In genomic region chr5:33994845-33995244, GRCh38 we compare ENCODE assay signal across 11 cellular contexts. TPM values are rescaled to one million over a fixed set of nuclear protein-coding genes. Genes with fewer than 3 reads are reported as not detected.
DNase-seq lines count a peak whose midpoint lies in the region; ATAC-seq and TF ChIP-seq lines count a peak whose summit lies in the region.
"Had no signal": no experiment of that assay in that cellular context is flagged by ENCODE, and none has a peak within 500 bp of the region (broad histone marks: within the 10 kb centered on the region; RNA-seq: fewer than 3 reads in every experiment).

No MANE protein-coding gene starts in this region.

- H3K27me3 Mint-ChIP-seq in activated T-helper 17 cell treated with anti-CD3 and anti-CD28 coated beads, Interleukin-2, amount 50 U/mL, for 72 hours: no peaks in the 10 kb centered on the region
- H3K27me3 Mint-ChIP-seq: T-cell had no signal

- DNase-seq in EL (peak; percentile 58), hepatic stellate cell (ENCODE audit: low spot score) (peak; percentile 52), NCI-H1694 treated with DMSO at 0.1 percent for 48 hours (lab: John Stamatoyannopoulos, UW) (no peak), MV-4-11 (lab: John Stamatoyannopoulos, UW) (no peak), iPS-NIHi11 (ENCODE audit: low spot score) (no peak), esophagus squamous epithelium (lab: John Stamatoyannopoulos, UW) (no peak)
- DNase-seq: T-cell, upper lobe of right lung had no signal

- H3K36me3 Mint-ChIP-seq in activated T-helper 17 cell treated with anti-CD3 and anti-CD28 coated beads, Interleukin-2, amount 50 U/mL, for 72 hours (ENCODE audit: low read depth): peaks cover 40% of the 10 kb centered on the region

- no peaks in the 10 kb centered on the region for H3K9me3 Mint-ChIP-seq in activated T-helper 17 cell treated with anti-CD3 and anti-CD28 coated beads, Interleukin-2, amount 50 U/mL, for 72 hours
- H3K9me3 Mint-ChIP-seq: T-cell had no signal

- peaks cover 4% of the 10 kb centered on the region for H3K4me1 Mint-ChIP-seq in activated T-helper 17 cell treated with anti-CD3 and anti-CD28 coated beads, Interleukin-2, amount 50 U/mL, for 72 hours

- no peak overlapping the region for H3K27ac Mint-ChIP-seq in activated T-helper 17 cell treated with anti-CD3 and anti-CD28 coated beads, Interleukin-2, amount 50 U/mL, for 72 hours
- H3K27ac Mint-ChIP-seq: T-cell had no signal

- no peak overlapping the region for H3K4me3 ChIP-seq in esophagus squamous epithelium
- H3K4me3 ChIP-seq: upper lobe of right lung had no signal

- no peak for TF ChIP-seq POLR2A in esophagus squamous epithelium (IDR thresholded peaks at IDR 0.05)

- no peak for TF ChIP-seq CTCF in esophagus squamous epithelium (IDR thresholded peaks at IDR 0.05)

- peak; percentile 45 for ATAC-seq in HG03097 (IDR thresholded peaks at IDR 0.05; ENCODE audit: low FRiP score, unreplicated experiment)
- ATAC-seq in activated T-helper 17 cell treated with anti-CD3 and anti-CD28 coated beads, Interleukin-2, amount 50 U/mL, for 72 hours (replicated peaks): peak; percentile 83
- ATAC-seq: T-cell, upper lobe of right lung had no signal

- H3K4me3 Mint-ChIP-seq in activated T-helper 17 cell treated with anti-CD3 and anti-CD28 coated beads, Interleukin-2, amount 50 U/mL, for 72 hours: no peak overlapping the region
- H3K4me3 Mint-ChIP-seq: T-cell had no signal

- intact Hi-C loops in esophagus squamous epithelium (cut with DNase I): no loop called here

- no peaks in the 10 kb centered on the region for H3K27me3 ChIP-seq in esophagus squamous epithelium
- H3K27me3 ChIP-seq: upper lobe of right lung had no signal

- no peak overlapping the region for H3K27ac ChIP-seq in esophagus squamous epithelium
- H3K27ac ChIP-seq: upper lobe of right lung had no signal

- H3K9me3 ChIP-seq in esophagus squamous epithelium: no peaks in the 10 kb centered on the region
- H3K9me3 ChIP-seq: upper lobe of right lung had no signal

- WGBS in esophagus squamous epithelium, 2 donors: 31 to 42% methylated on average over 1 of the region's 1 CpG

- peaks cover 0 to 69% (median 0%) of the 10 kb centered on the region in 3 donors for H3K36me3 ChIP-seq in esophagus squamous epithelium

- H3K4me1 ChIP-seq in esophagus squamous epithelium: peaks cover 0 to 5% (median 0%) of the 10 kb centered on the region in 3 donors

RNA-seq across cellular contexts. Expression of gene SLC45A2, which starts 10.4 kb away (rescaled TPM):
- total RNA-seq in activated T-helper 17 cell treated with anti-CD3 and anti-CD28 coated beads, Interleukin-2, amount 50 U/mL, for 72 hours: not detected
- total RNA-seq in esophagus squamous epithelium: under 1 TPM in 1 of 4 donors, not detected in 3; 0.19 TPM
- total RNA-seq: osteocyte, upper lobe of right lung had no signal

RNA-seq across cellular contexts. Expression of gene AMACR, which starts 13.0 kb away (rescaled TPM):
- total RNA-seq in activated T-helper 17 cell treated with anti-CD3 and anti-CD28 coated beads, Interleukin-2, amount 50 U/mL, for 72 hours: 1 to 10 TPM; 5.4 to 6.6 TPM
- 10 to 100 TPM in 3 of 4 donors, 1 to 10 TPM in 1; 5.4 to 21.5 (median 15.5) TPM for total RNA-seq in esophagus squamous epithelium

RNA-seq across cellular contexts. Expression of gene C1QTNF3, which starts 48.2 kb away (rescaled TPM):
- 1 to 10 TPM; 2.7 to 5.4 TPM for total RNA-seq in activated T-helper 17 cell treated with anti-CD3 and anti-CD28 coated beads, Interleukin-2, amount 50 U/mL, for 72 hours
- total RNA-seq in esophagus squamous epithelium: 1 to 10 TPM in 3 of 4 donors, under 1 TPM in 1; 0.53 to 5.1 (median 1.6) TPM

RNA-seq across cellular contexts. Expression of gene RXFP3, which starts 58.7 kb away (rescaled TPM):
- total RNA-seq in activated T-helper 17 cell treated with anti-CD3 and anti-CD28 coated beads, Interleukin-2, amount 50 U/mL, for 72 hours: not detected
- not detected for total RNA-seq in esophagus squamous epithelium
- total RNA-seq: osteocyte, T-cell, upper lobe of right lung had no signal

Comparison
In these comparisons a context has a peak if more than half of its experiments do, and no peak if none do; other contexts are left out.
1. DNase-seq: peak in EL (single experiment) and hepatic stellate cell (single experiment); none in NCI-H1694 treated with DMSO at 0.1 percent for 48 hours (single experiment), MV-4-11 (single experiment), iPS-NIHi11 (single experiment) and esophagus squamous epithelium (single experiment).